In genomic region chrX:134932528-134933217, GRCh38 we compare ENCODE assay signal across 1 cellular context.
TF ChIP-seq lines count a peak whose summit lies in the region.

No MANE protein-coding gene starts in this region.

TF ChIP-seq in HepG2, 621 proteins besides CTCF, POLR2A, EP300 and RAD21:
- TF ChIP-seq, protein P1, sequence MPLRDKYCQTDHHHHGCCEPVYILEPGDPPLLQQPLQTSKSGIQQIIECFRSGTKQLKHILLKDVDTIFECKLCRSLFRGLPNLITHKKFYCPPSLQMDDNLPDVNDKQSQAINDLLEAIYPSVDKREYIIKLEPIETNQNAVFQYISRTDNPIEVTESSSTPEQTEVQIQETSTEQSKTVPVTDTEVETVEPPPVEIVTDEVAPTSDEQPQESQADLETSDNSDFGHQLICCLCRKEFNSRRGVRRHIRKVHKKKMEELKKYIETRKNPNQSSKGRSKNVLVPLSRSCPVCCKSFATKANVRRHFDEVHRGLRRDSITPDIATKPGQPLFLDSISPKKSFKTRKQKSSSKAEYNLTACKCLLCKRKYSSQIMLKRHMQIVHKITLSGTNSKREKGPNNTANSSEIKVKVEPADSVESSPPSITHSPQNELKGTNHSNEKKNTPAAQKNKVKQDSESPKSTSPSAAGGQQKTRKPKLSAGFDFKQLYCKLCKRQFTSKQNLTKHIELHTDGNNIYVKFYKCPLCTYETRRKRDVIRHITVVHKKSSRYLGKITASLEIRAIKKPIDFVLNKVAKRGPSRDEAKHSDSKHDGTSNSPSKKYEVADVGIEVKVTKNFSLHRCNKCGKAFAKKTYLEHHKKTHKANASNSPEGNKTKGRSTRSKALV (CRISPR knock-in tag; IDR thresholded peaks at IDR 0.05): no peak
- TF ChIP-seq SAFB2 (CRISPR knock-in tag; IDR thresholded peaks at IDR 0.05; ENCODE audit: borderline replicate concordance, low read depth): no peak
- TF ChIP-seq ZNF383 (CRISPR knock-in tag; IDR thresholded peaks at IDR 0.05; ENCODE audit: borderline replicate concordance): no peak
- no peak for TF ChIP-seq GPN1 (CRISPR knock-in tag; IDR thresholded peaks at IDR 0.05; ENCODE audit: borderline replicate concordance)
- TF ChIP-seq ARID5B (CRISPR knock-in tag; IDR thresholded peaks at IDR 0.05): 0 out of 2 replicates have a peak, but pooled peaks have one; percentile 11
- no peak for TF ChIP-seq CERS6 (CRISPR knock-in tag; IDR thresholded peaks at IDR 0.05)
- TF ChIP-seq FOXA3 (CRISPR knock-in tag; IDR thresholded peaks at IDR 0.05): 0 out of 2 replicates have a peak, but pooled peaks have one; percentile 13
- peak; percentile 47; the same call in 1 of the 2 replicates for TF ChIP-seq TCF7 (IDR thresholded peaks at IDR 0.05; ENCODE audit: low read depth)
- TF ChIP-seq ZNF143 (CRISPR knock-in tag; IDR thresholded peaks at IDR 0.05): 0 out of 2 replicates have a peak, but pooled peaks have one; percentile 43
- TF ChIP-seq, protein P2, sequence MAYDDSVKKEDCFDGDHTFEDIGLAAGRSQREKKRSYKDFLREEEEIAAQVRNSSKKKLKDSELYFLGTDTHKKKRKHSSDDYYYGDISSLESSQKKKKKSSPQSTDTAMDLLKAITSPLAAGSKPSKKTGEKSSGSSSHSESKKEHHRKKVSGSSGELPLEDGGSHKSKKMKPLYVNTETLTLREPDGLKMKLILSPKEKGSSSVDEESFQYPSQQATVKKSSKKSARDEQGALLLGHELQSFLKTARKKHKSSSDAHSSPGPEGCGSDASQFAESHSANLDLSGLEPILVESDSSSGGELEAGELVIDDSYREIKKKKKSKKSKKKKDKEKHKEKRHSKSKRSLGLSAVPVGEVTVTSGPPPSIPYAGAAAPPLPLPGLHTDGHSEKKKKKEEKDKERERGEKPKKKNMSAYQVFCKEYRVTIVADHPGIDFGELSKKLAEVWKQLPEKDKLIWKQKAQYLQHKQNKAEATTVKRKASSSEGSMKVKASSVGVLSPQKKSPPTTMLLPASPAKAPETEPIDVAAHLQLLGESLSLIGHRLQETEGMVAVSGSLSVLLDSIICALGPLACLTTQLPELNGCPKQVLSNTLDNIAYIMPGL (CRISPR knock-in tag; IDR thresholded peaks at IDR 0.05; ENCODE audit: borderline replicate concordance in 1 of 2, low read depth in 1 of 2): no peak
- no peak for TF ChIP-seq ZSCAN30 (CRISPR knock-in tag; IDR thresholded peaks at IDR 0.05)
- TF ChIP-seq TGIF2 (CRISPR knock-in tag; IDR thresholded peaks at IDR 0.05): no peak
- TF ChIP-seq RARA (CRISPR knock-in tag; IDR thresholded peaks at IDR 0.05): 0 out of 2 replicates have a peak, but pooled peaks have one; percentile 13
- no peak for TF ChIP-seq ZNF615 (CRISPR knock-in tag; IDR thresholded peaks at IDR 0.05; ENCODE audit: borderline replicate concordance)
- no peak for TF ChIP-seq GFI1 (CRISPR knock-in tag; IDR thresholded peaks at IDR 0.05; ENCODE audit: borderline replicate concordance)
- no peak for TF ChIP-seq SP140L (CRISPR knock-in tag; IDR thresholded peaks at IDR 0.05; ENCODE audit: borderline replicate concordance)
- TF ChIP-seq PLRG1 (conservative IDR thresholded peaks at IDR 0.05): no peak
- no peak for TF ChIP-seq EZH2 (conservative IDR thresholded peaks at IDR 0.05; ENCODE audit: low read depth, low read length)
- no peak for TF ChIP-seq NBN (conservative IDR thresholded peaks at IDR 0.05)
- TF ChIP-seq FOXP1 (IDR thresholded peaks at IDR 0.05): no peak
- TF ChIP-seq FOXP1 (CRISPR knock-in tag; IDR thresholded peaks at IDR 0.05): peak; percentile 37; the same call in 1 of the 2 replicates
- TF ChIP-seq REPIN1 (CRISPR knock-in tag; IDR thresholded peaks at IDR 0.05; ENCODE audit: borderline replicate concordance, low read depth): no peak
- TF ChIP-seq NCOA2 (CRISPR knock-in tag; IDR thresholded peaks at IDR 0.05): 0 out of 2 replicates have a peak, but pooled peaks have one; percentile 11
- TF ChIP-seq, protein P3, sequence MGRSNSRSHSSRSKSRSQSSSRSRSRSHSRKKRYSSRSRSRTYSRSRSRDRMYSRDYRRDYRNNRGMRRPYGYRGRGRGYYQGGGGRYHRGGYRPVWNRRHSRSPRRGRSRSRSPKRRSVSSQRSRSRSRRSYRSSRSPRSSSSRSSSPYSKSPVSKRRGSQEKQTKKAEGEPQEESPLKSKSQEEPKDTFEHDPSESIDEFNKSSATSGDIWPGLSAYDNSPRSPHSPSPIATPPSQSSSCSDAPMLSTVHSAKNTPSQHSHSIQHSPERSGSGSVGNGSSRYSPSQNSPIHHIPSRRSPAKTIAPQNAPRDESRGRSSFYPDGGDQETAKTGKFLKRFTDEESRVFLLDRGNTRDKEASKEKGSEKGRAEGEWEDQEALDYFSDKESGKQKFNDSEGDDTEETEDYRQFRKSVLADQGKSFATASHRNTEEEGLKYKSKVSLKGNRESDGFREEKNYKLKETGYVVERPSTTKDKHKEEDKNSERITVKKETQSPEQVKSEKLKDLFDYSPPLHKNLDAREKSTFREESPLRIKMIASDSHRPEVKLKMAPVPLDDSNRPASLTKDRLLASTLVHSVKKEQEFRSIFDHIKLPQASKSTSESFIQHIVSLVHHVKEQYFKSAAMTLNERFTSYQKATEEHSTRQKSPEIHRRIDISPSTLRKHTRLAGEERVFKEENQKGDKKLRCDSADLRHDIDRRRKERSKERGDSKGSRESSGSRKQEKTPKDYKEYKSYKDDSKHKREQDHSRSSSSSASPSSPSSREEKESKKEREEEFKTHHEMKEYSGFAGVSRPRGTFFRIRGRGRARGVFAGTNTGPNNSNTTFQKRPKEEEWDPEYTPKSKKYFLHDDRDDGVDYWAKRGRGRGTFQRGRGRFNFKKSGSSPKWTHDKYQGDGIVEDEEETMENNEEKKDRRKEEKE (IDR thresholded peaks at IDR 0.05): no peak
- TF ChIP-seq ETV6 (CRISPR knock-in tag; conservative IDR thresholded peaks at IDR 0.05): no peak
- no peak for TF ChIP-seq ZFYVE20 (CRISPR knock-in tag; IDR thresholded peaks at IDR 0.05; ENCODE audit: borderline replicate concordance, low read depth)
- TF ChIP-seq, protein P4, sequence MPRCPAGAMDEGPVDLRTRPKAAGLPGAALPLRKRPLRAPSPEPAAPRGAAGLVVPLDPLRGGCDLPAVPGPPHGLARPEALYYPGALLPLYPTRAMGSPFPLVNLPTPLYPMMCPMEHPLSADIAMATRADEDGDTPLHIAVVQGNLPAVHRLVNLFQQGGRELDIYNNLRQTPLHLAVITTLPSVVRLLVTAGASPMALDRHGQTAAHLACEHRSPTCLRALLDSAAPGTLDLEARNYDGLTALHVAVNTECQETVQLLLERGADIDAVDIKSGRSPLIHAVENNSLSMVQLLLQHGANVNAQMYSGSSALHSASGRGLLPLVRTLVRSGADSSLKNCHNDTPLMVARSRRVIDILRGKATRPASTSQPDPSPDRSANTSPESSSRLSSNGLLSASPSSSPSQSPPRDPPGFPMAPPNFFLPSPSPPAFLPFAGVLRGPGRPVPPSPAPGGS (CRISPR knock-in tag; IDR thresholded peaks at IDR 0.05): no peak
- TF ChIP-seq HOXA5 (CRISPR knock-in tag; IDR thresholded peaks at IDR 0.05): no peak
- no peak for TF ChIP-seq DR1 (CRISPR knock-in tag; IDR thresholded peaks at IDR 0.05)
- no peak for TF ChIP-seq GMEB2 (CRISPR knock-in tag; IDR thresholded peaks at IDR 0.05; ENCODE audit: low read depth)
- no peak for TF ChIP-seq ZNF224 (CRISPR knock-in tag; IDR thresholded peaks at IDR 0.05)
- TF ChIP-seq SETDB1 (CRISPR knock-in tag; IDR thresholded peaks at IDR 0.05; ENCODE audit: borderline replicate concordance): no peak
- TF ChIP-seq ZNF230 (CRISPR knock-in tag; IDR thresholded peaks at IDR 0.05): no peak
- no peak for TF ChIP-seq TBL1XR1 (IDR thresholded peaks at IDR 0.05; ENCODE audit: borderline replicate concordance, low read length, partially characterized antibody)
- no peak for TF ChIP-seq KLF9 (CRISPR knock-in tag; IDR thresholded peaks at IDR 0.05; ENCODE audit: low read depth)
- TF ChIP-seq ISX (CRISPR knock-in tag; conservative IDR thresholded peaks at IDR 0.05): no peak
- no peak for TF ChIP-seq FOXJ3 (CRISPR knock-in tag; IDR thresholded peaks at IDR 0.05; ENCODE audit: borderline replicate concordance)
- peak; percentile 77 for TF ChIP-seq ZNF263 (CRISPR knock-in tag; IDR thresholded peaks at IDR 0.05)
- no peak for TF ChIP-seq ZNF274 (CRISPR knock-in tag; IDR thresholded peaks at IDR 0.05)
- no peak for TF ChIP-seq KAT8 (CRISPR knock-in tag; IDR thresholded peaks at IDR 0.05)
- TF ChIP-seq, protein P5, sequence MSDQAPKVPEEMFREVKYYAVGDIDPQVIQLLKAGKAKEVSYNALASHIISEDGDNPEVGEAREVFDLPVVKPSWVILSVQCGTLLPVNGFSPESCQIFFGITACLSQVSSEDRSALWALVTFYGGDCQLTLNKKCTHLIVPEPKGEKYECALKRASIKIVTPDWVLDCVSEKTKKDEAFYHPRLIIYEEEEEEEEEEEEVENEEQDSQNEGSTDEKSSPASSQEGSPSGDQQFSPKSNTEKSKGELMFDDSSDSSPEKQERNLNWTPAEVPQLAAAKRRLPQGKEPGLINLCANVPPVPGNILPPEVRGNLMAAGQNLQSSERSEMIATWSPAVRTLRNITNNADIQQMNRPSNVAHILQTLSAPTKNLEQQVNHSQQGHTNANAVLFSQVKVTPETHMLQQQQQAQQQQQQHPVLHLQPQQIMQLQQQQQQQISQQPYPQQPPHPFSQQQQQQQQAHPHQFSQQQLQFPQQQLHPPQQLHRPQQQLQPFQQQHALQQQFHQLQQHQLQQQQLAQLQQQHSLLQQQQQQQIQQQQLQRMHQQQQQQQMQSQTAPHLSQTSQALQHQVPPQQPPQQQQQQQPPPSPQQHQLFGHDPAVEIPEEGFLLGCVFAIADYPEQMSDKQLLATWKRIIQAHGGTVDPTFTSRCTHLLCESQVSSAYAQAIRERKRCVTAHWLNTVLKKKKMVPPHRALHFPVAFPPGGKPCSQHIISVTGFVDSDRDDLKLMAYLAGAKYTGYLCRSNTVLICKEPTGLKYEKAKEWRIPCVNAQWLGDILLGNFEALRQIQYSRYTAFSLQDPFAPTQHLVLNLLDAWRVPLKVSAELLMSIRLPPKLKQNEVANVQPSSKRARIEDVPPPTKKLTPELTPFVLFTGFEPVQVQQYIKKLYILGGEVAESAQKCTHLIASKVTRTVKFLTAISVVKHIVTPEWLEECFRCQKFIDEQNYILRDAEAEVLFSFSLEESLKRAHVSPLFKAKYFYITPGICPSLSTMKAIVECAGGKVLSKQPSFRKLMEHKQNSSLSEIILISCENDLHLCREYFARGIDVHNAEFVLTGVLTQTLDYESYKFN (CRISPR knock-in tag; conservative IDR thresholded peaks at IDR 0.05): 0 out of 2 replicates have a peak, but pooled peaks have one; percentile 24
